In the genomic region with DNA sequence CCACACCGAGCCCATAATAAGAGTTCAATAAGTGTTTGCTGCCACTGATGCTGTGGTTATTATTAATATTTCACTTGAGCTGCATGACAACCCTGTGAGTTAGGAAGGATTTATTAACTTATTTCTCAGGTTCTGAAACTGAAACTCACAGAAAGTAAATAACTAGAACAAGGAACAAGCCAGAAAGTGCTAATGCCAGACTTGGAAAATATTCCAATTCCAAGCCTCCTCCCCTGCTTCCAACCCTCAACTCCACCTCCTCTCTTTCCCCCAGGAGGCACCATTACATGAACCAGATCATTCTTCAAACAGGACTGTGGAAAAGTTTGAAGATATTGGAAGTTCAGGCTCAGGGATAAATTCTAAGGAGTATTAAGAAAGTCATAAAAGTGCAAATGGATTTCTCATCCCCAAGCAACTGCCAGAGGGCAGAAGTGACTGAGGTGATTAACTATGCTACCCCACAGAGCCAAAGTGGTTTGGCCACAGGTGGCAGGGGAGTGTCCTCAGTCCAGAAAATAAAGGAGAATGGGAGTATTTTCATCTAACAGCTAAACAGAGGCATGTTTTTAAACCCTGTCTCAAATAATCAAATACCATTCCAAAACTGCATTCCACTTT, we compare ENCODE assay signal across 20 cellular contexts. TPM values are rescaled to one million over a fixed set of nuclear protein-coding genes. Genes with fewer than 3 reads are reported as not detected.
A peak's percentile ranks its signal among the peaks of the same experiment; 100 is the strongest.
DNase-seq lines count a peak whose midpoint lies in the region; ATAC-seq, FAIRE-seq and TF ChIP-seq lines count a peak whose summit lies in the region.
"Had no signal": no experiment of that assay in that cellular context is flagged by ENCODE, and none has a peak within 500 bp of the region (broad histone marks: within the 10 kb centered on the region; RNA-seq: fewer than 3 reads in every experiment).

No MANE protein-coding gene starts in this region.

- no peak overlapping the region for H3K4ac ChIP-seq in mesenchymal stem cell (ENCODE audit: low read depth in 1 of 2, low read length in 2 of 2)

- peaks cover 8% of the 10 kb centered on the region for H3K79me1 ChIP-seq in mesenchymal stem cell (replicated peaks; ENCODE audit: low read length, poor library complexity, severe bottlenecking)

- H3K9me3 Mint-ChIP-seq in brain: no peaks in the 10 kb centered on the region
- H3K9me3 Mint-ChIP-seq: CD4-positive, alpha-beta T cell; stimulated activated effector memory CD8-positive, alpha-beta T cell treated with anti-CD3 and anti-CD28 coated beads, Interleukin-12 subunit alpha, Interleukin-12 subunit beta, amount 100 ng/mL, for 72 hours had no signal

- H3K4me1 Mint-ChIP-seq in brain: peaks cover 23% of the 10 kb centered on the region
- H3K4me1 Mint-ChIP-seq: stimulated activated effector memory CD8-positive, alpha-beta T cell treated with anti-CD3 and anti-CD28 coated beads, Interleukin-12 subunit alpha, Interleukin-12 subunit beta, amount 100 ng/mL, for 72 hours had no signal

- no peak overlapping the region for H2BK12ac ChIP-seq in mesenchymal stem cell (ENCODE audit: low read length in 2 of 2)

- no peak for TF ChIP-seq POLR2A in A549 (IDR thresholded peaks at IDR 0.05; ENCODE audit: low read length)
- no peak for TF ChIP-seq POLR2A in HCT116 (IDR thresholded peaks at IDR 0.05; ENCODE audit: borderline replicate concordance, extremely low read depth, insufficient read depth, insufficient read length)

- FAIRE-seq in A549 (lab: Jason Lieb, UNC): no peak
- FAIRE-seq: HTR-8/SVneo had no signal

- peak overlapping the region; percentile 56 for H2AK5ac ChIP-seq in mesenchymal stem cell (ENCODE audit: low read length, severe bottlenecking)

- TF ChIP-seq CTCF in A549 (IDR thresholded peaks at IDR 0.05) (no peak), HCT116 (IDR thresholded peaks at IDR 0.05 in 2 of 3, conservative IDR thresholded peaks at IDR 0.05 in 1 of 3; ENCODE audit: borderline replicate concordance in 1 of 3, insufficient read depth in 1 of 3, low read depth in 2 of 3, low read length in 2 of 3) (no peak), brain (conservative IDR thresholded peaks at IDR 0.05) (no peak)

- no peak overlapping the region for H3K9ac ChIP-seq in HCT116 (ENCODE audit: low read length)
- peak overlapping the region; percentile 4 for H3K9ac ChIP-seq in mesenchymal stem cell (ENCODE audit: low read length)

- H3K4me1 ChIP-seq in A549 (peaks cover 24% of the 10 kb centered on the region; the same call in 2 of the 3 replicates), HCT116 (ENCODE audit: control insufficient read depth in 1 of 2, insufficient read depth in 2 of 2, low read length in 2 of 2) (peaks cover 4 to 35% of the 10 kb centered on the region in 2 experiments; a peak in 2 of 4 replicates), mesenchymal stem cell (ENCODE audit: control insufficient read depth, insufficient read depth, low read depth, low read length) (peaks cover 14% of the 10 kb centered on the region)

- no peak overlapping the region for H3K23ac ChIP-seq in mesenchymal stem cell (ENCODE audit: low read length in 2 of 2)

- no peak overlapping the region for H2AFZ ChIP-seq in HCT116 (ENCODE audit: low read depth, low read length, poor library complexity, severe bottlenecking)
- no peak overlapping the region for H2AFZ ChIP-seq in mesenchymal stem cell (ENCODE audit: low read depth, low read length)
- H2AFZ ChIP-seq: GM23338 had no signal

- no peak overlapping the region for H2BK5ac ChIP-seq in mesenchymal stem cell (ENCODE audit: low read depth, low read length, poor library complexity, severe bottlenecking)

- RAD21 ChIA-PET in HCT116 (lab: Charles Lee; ENCODE audit: low non-redundant PET in 1 of 2, low total read pairs in 2 of 2, uncharacterized antibody in 2 of 2, unreplicated experiment in 2 of 2): interaction anchor here in 1 of 2 experiments (1.0 kb wide), 1 partner anchor 207 kb away, joined by 3 read pairs; no protein-coding TSS in a partner anchor

- ATAC-seq in A549 (no peak), HCT116 (no peak), GM21529 (IDR thresholded peaks at IDR 0.05; ENCODE audit: unreplicated experiment) (no peak)
- ATAC-seq in activated CD4-positive, CD25-positive, alpha-beta regulatory T cell treated with anti-CD3 and anti-CD28 coated beads, Interleukin-2, amount 50 U/mL, for 24 hours: no peak
- ATAC-seq: esophagus mucosa; GM23338; right lobe of liver; stimulated activated effector memory CD8-positive, alpha-beta T cell treated with anti-CD3 and anti-CD28 coated beads, Interleukin-12 subunit alpha, Interleukin-12 subunit beta, amount 100 ng/mL, for 72 hours had no signal

- no TSS peak for BruUV-seq in HCT116 (replicated peaks; lab: Mats Ljungman, UMichigan)

- H3K27ac ChIP-seq in A549 (no peak overlapping the region), HCT116 (ENCODE audit: low read depth, low read length) (no peak overlapping the region), mesenchymal stem cell (ENCODE audit: low read length, poor library complexity, severe bottlenecking) (no peak overlapping the region)
- H3K27ac ChIP-seq: Peyer's patch, right lobe of liver had no signal

- no peak overlapping the region for H3K14ac ChIP-seq in mesenchymal stem cell (ENCODE audit: low read length in 2 of 2)

- H3K4me3 ChIP-seq in A549: no peak overlapping the region
- no peak overlapping the region for H3K4me3 ChIP-seq in HCT116 (replicated peaks in 1 of 2; ENCODE audit: low read depth in 1 of 2, low read length in 2 of 2)
- H3K4me3 ChIP-seq in mesenchymal stem cell (ENCODE audit: insufficient read depth in 1 of 2, low read depth in 1 of 2, low read length in 2 of 2): peak overlapping the region in 1 of 2 experiments; percentile 6
- H3K4me3 ChIP-seq: GM23338, Peyer's patch, right lobe of liver had no signal

- intact Hi-C loops in HCT116 (cut with micrococcal nuclease): loop anchor here (1.0 to 10.0 kb wide), 5 partner anchors 128 to 870 kb away; partner anchors contain the start of gene LDLRAD3

- no peaks in the 10 kb centered on the region for H4K20me1 ChIP-seq in HCT116 (ENCODE audit: insufficient read depth)

- H3K36me3 Mint-ChIP-seq in brain: no peaks in the 10 kb centered on the region
- H3K36me3 Mint-ChIP-seq: stimulated activated effector memory CD8-positive, alpha-beta T cell treated with anti-CD3 and anti-CD28 coated beads, Interleukin-12 subunit alpha, Interleukin-12 subunit beta, amount 100 ng/mL, for 72 hours had no signal

- H3K18ac ChIP-seq in mesenchymal stem cell (ENCODE audit: low read depth in 1 of 2, low read length in 2 of 2): no peak overlapping the region

- peaks cover 8% of the 10 kb centered on the region; the same call in 1 of the 2 replicates for H3K79me2 ChIP-seq in HCT116 (ENCODE audit: insufficient read depth, low read length)

- peak overlapping the region; percentile 15; the same call in 1 of the 3 replicates for H3K4me2 ChIP-seq in A549
- H3K4me2 ChIP-seq in HCT116 (ENCODE audit: low read length): 0 out of 2 replicates have a peak overlapping the region, but pooled peaks have one; percentile 3
- H3K4me2 ChIP-seq in mesenchymal stem cell (ENCODE audit: low read length, poor library complexity, severe bottlenecking): peak overlapping the region; percentile 15
- H3K4me2 ChIP-seq: GM23338 had no signal

- H3K9me2 ChIP-seq in HCT116 (ENCODE audit: insufficient read depth): no peaks in the 10 kb centered on the region

- 22% methylated on average over 1 of the region's 1 CpG for WGBS in A549 (ENCODE audit: missing lambda C conversion rate)
- WGBS in mesenchymal stem cell: 100% methylated on average over 1 of the region's 1 CpG

- no peak overlapping the region for H2BK120ac ChIP-seq in mesenchymal stem cell (ENCODE audit: low read depth, low read length)

- H3K27ac Mint-ChIP-seq in brain: peak overlapping the region in 4 of 5 experiments; percentile 17 to 73 (median 64)
- H3K27ac Mint-ChIP-seq: CD4-positive, alpha-beta T cell; GM23338; stimulated activated effector memory CD8-positive, alpha-beta T cell treated with anti-CD3 and anti-CD28 coated beads, Interleukin-12 subunit alpha, Interleukin-12 subunit beta, amount 100 ng/mL, for 72 hours had no signal

- no peak for TF ChIP-seq RAD21 in A549 (conservative IDR thresholded peaks at IDR 0.05 in 1 of 2, IDR thresholded peaks at IDR 0.05 in 1 of 2)
- TF ChIP-seq RAD21 in HCT116 (IDR thresholded peaks at IDR 0.05; ENCODE audit: low read depth): no peak

- H4K8ac ChIP-seq in mesenchymal stem cell (ENCODE audit: low read length): no peak overlapping the region

- H3K9me3 ChIP-seq in A549: no peaks in the 10 kb centered on the region
- H3K9me3 ChIP-seq in HCT116 (ENCODE audit: control insufficient read depth in 1 of 2, insufficient read depth in 1 of 2, low read depth in 1 of 2, low read length in 2 of 2): no peaks in the 10 kb centered on the region
- H3K9me3 ChIP-seq in mesenchymal stem cell (ENCODE audit: control insufficient read depth, low read length): no peaks in the 10 kb centered on the region
- H3K9me3 ChIP-seq: right lobe of liver had no signal

- no peak overlapping the region for H4K91ac ChIP-seq in mesenchymal stem cell (ENCODE audit: low read length)

- POLR2A ChIA-PET in A549 (lab: Yijun Ruan, JAX) (no interaction called here), HCT116 (lab: Charles Lee) (no interaction called here)

- H3K36me3 ChIP-seq in HCT116 (ENCODE audit: control insufficient read depth in 1 of 2, insufficient read depth in 2 of 2, low read length in 2 of 2): no peaks in the 10 kb centered on the region
- no peaks in the 10 kb centered on the region for H3K36me3 ChIP-seq in mesenchymal stem cell (ENCODE audit: control insufficient read depth in 1 of 2, insufficient read depth in 2 of 2, low read depth in 1 of 2, low read length in 2 of 2)
- H3K36me3 ChIP-seq: Peyer's patch, right lobe of liver had no signal

- H3K27me3 Mint-ChIP-seq in brain: peaks cover 12% of the 10 kb centered on the region

- TF ChIP-seq EP300 in A549 (IDR thresholded peaks at IDR 0.05): no peak

- CTCF ChIA-PET in A549 (lab: Yijun Ruan, JAX): interaction anchor here (0.8 to 7.3 kb wide), 25 partner anchors 11 to 887 kb away, joined by 3 to 60 read pairs (median 4); no protein-coding TSS in a partner anchor
- CTCF ChIA-PET in HCT116 (lab: Charles Lee): interaction anchor here (0.8 to 2.9 kb wide), 8 partner anchors 10 to 650 kb away, joined by 4 to 11 read pairs (median 7); no protein-coding TSS in a partner anchor

- H3K27me3 ChIP-seq in HCT116 (ENCODE audit: insufficient read depth, low read length) (peaks cover 25% of the 10 kb centered on the region; the same call in 1 of the 2 replicates), mesenchymal stem cell (ENCODE audit: control insufficient read depth in 1 of 2, insufficient read depth in 1 of 2, low read length in 2 of 2) (peaks cover 0 to 26% of the 10 kb centered on the region in 2 experiments)

- DNase-seq in A549 (ENCODE audit: low read depth in 1 of 2, low spot score in 1 of 2) (no peak), HCT116 (ENCODE audit: low read depth, low spot score) (no peak), mesenchymal stem cell (no peak), hepatic stellate cell (ENCODE audit: low spot score) (no peak)
- no peak for DNase-seq in activated naive CD4-positive, alpha-beta T cell treated with anti-CD3 and anti-CD28 coated beads, Interleukin-2, amount 50 U/mL, for 16 hours
- DNase-seq: activated CD4-positive, alpha-beta T cell treated with anti-CD3 and anti-CD28 coated beads for 48 hours; CD4-positive, alpha-beta T cell; DMS79 treated with DMSO at 0.1 percent for 48 hours; Karpas-422; NCI-H1105; NCI-H774; Peyer's patch; right lobe of liver had no signal

- peak overlapping the region in 2 of 5 experiments; percentile 18 to 51 for H3K4me3 Mint-ChIP-seq in brain
- H3K4me3 Mint-ChIP-seq: CD4-positive, alpha-beta T cell; GM23338; stimulated activated effector memory CD8-positive, alpha-beta T cell treated with anti-CD3 and anti-CD28 coated beads, Interleukin-12 subunit alpha, Interleukin-12 subunit beta, amount 100 ng/mL, for 72 hours had no signal

- H2BK15ac ChIP-seq in mesenchymal stem cell (ENCODE audit: low read depth, poor library complexity, severe bottlenecking): no peak overlapping the region

RNA-seq across cellular contexts. Expression of gene FJX1, which starts 3.2 kb away (rescaled TPM):
- polyA plus RNA-seq in A549 (2011; rRNA removed) (6.5 and 7.1 TPM in 2 replicates), A549 (2017; fragmentation: RNase III; extraction: RNeasy Plus Mini Kit Qiagen cat#74134 plus additional on column Dnase treatment) (14.5 to 17.9 TPM (median 15.6 TPM) in 3 replicates), brain (ENCODE audit: insufficient read depth, low read depth, low replicate concordance) (8.1 TPM)
- 16.4 and 23.4 TPM in 2 replicates for polyA plus RNA-seq in A549 (2012; cell fraction: cytosol; rRNA removed)
- 23.7 and 31.3 TPM in 2 replicates for polyA plus RNA-seq in A549 (2012; cell fraction: nucleus; rRNA removed)
- 5.4 and 5.9 TPM in 2 replicates for polyA minus RNA-seq in A549 (2011; rRNA and poly(A)+ RNA removed)
- 13.7 TPM for total RNA-seq in HCT116 (2021; ENCODE audit: unreplicated experiment)
- 5.5 and 6.1 TPM in 2 replicates for polyA plus RNA-seq in HCT116 (2012)
- polyA plus RNA-seq in mesenchymal stem cell (2013, experiment 1 of 2): 6.1 TPM
- 6.3 TPM for polyA plus RNA-seq in mesenchymal stem cell (2013, experiment 2 of 2)
- total RNA-seq: CD4-positive, alpha-beta T cell; Peyer's patch had no signal

RNA-seq across cellular contexts. Expression of gene TRIM44, which starts 47.5 kb away (rescaled TPM):
- polyA plus RNA-seq in A549 (2011; rRNA removed) (70.4 and 102 TPM in 2 replicates), A549 (2017; fragmentation: RNase III; extraction: RNeasy Plus Mini Kit Qiagen cat#74134 plus additional on column Dnase treatment) (19.3 to 23.7 TPM (median 20.9 TPM) in 3 replicates), brain (ENCODE audit: insufficient read depth, low read depth, low replicate concordance) (39.8 TPM)
- 20.3 and 20.4 TPM in 2 replicates for polyA plus RNA-seq in A549 (2012; cell fraction: cytosol; rRNA removed)
- 11.3 and 21.5 TPM in 2 replicates for polyA plus RNA-seq in A549 (2012; cell fraction: nucleus; rRNA removed)
- polyA minus RNA-seq in A549 (2011; rRNA and poly(A)+ RNA removed): 91.7 and 113 TPM in 2 replicates
- 33.4 TPM for total RNA-seq in HCT116 (2021; ENCODE audit: unreplicated experiment)
- 27.1 and 29.4 TPM in 2 replicates for polyA plus RNA-seq in HCT116 (2012)
- polyA plus RNA-seq in mesenchymal stem cell (2013, experiment 1 of 2): 21.4 TPM
- polyA plus RNA-seq in mesenchymal stem cell (2013, experiment 2 of 2): 23.4 TPM
